ENCODE assay signal across 8 cellular contexts in genomic region chr17:63446981-63447687, GRCh38. TPM values are rescaled to one million over a fixed set of nuclear protein-coding genes. Genes with fewer than 3 reads are reported as not detected.
DNase-seq lines count a peak whose midpoint lies in the region; ATAC-seq and TF ChIP-seq lines count a peak whose summit lies in the region.

No MANE protein-coding gene starts in this region.

- H3K9me3 ChIP-seq in gastrocnemius medialis = no peaks in the 10 kb centered on the region

- peak overlapping the region; percentile 46 for H3K4me3 Mint-ChIP-seq in glutamatergic neuron (ENCODE audit: unreplicated experiment)

- no peak for TF ChIP-seq CTCF in glutamatergic neuron (IDR thresholded peaks at IDR 0.05; ENCODE audit: partially characterized antibody, unreplicated experiment)
- TF ChIP-seq CTCF in gastrocnemius medialis (IDR thresholded peaks at IDR 0.05 in 4 of 5, conservative IDR thresholded peaks at IDR 0.05 in 1 of 5) = no peak

- H3K27me3 ChIP-seq in gastrocnemius medialis = peaks cover 0 to 6% (median 2%) of the 10 kb centered on the region in 3 donors

- H3K36me3 Mint-ChIP-seq in glutamatergic neuron (ENCODE audit: unreplicated experiment) = no peaks in the 10 kb centered on the region

- no peak for TF ChIP-seq POLR2A in gastrocnemius medialis (IDR thresholded peaks at IDR 0.05)

- peak overlapping the region; percentile 62 to 77 (median 72) for H3K4me3 ChIP-seq in gastrocnemius medialis

- in situ Hi-C loops in gastrocnemius medialis (cut with MboI; ENCODE audit: low sequenced_read_pairs in 4 of 4) = loop anchor here in 2 of 4 donors (25.0 kb wide), 2 partner anchors 265 to 390 kb away; partner anchors contain the start of genes FTSJ3 (in 1 of the 2), LIMD2 (in 1 of the 2), PSMC5 (in 1 of the 2) and SMARCD2 (in 1 of the 2)

- H3K9me3 Mint-ChIP-seq in glutamatergic neuron (ENCODE audit: unreplicated experiment) = peaks cover 8% of the 10 kb centered on the region

- H3K27ac Mint-ChIP-seq in glutamatergic neuron (ENCODE audit: unreplicated experiment) = peak overlapping the region; percentile 80

- peaks cover 5% of the 10 kb centered on the region for H3K27me3 Mint-ChIP-seq in glutamatergic neuron (ENCODE audit: unreplicated experiment)

- H3K4me1 ChIP-seq in gastrocnemius medialis = peaks cover 19 to 25% of the 10 kb centered on the region in 2 donors

- peak; percentile 53 for DNase-seq in DMS153 treated with DMSO at 0.1 percent for 48 hours (lab: John Stamatoyannopoulos, UW; ENCODE audit: unreplicated experiment)
- peak; percentile 68 to 75 for DNase-seq in NOMO-1 (lab: John Stamatoyannopoulos, UW; ENCODE audit: unreplicated experiment in 2 of 2)
- DNase-seq in activated T-helper 9 cell treated with anti-CD3 and anti-CD28 coated beads, Interleukin-2, amount 50 U/mL, for 16 hours (ENCODE audit: low read depth) = peak; percentile 41
- DNase-seq in glutamatergic neuron = peak; percentile 59
- no peak for DNase-seq in gastrocnemius medialis
- no peak for DNase-seq in DMS 273 (lab: John Stamatoyannopoulos, UW; ENCODE audit: unreplicated experiment)

- H3K4me1 Mint-ChIP-seq in glutamatergic neuron (ENCODE audit: low read depth, unreplicated experiment) = peaks cover 24% of the 10 kb centered on the region

- intact Hi-C loops in gastrocnemius medialis (cut with DNase I; ENCODE audit: low total_unique reads) = no loop called here

- H3K27ac ChIP-seq in gastrocnemius medialis = peak overlapping the region; percentile 68 to 83 (median 78)

- ATAC-seq in HG02852 (IDR thresholded peaks at IDR 0.05; ENCODE audit: unreplicated experiment) (peak; percentile 30), gastrocnemius medialis (peak; percentile 12 to 25), HG03469 (IDR thresholded peaks at IDR 0.05; ENCODE audit: unreplicated experiment) (no peak)

- no peaks in the 10 kb centered on the region for H3K36me3 ChIP-seq in gastrocnemius medialis

RNA-seq across cellular contexts. Expression of gene CYB561, which starts 1.0 kb away (rescaled TPM):
- total RNA-seq in glutamatergic neuron (ENCODE audit: unreplicated experiment) = 17.2 TPM
- total RNA-seq in gastrocnemius medialis = 1 to 10 TPM; 2.2 to 6.5 (median 3.9) TPM

RNA-seq across cellular contexts. Expression of gene ACE, which starts 29.7 kb away (rescaled TPM):
- total RNA-seq in glutamatergic neuron (ENCODE audit: unreplicated experiment) = 3.7 TPM
- 1 to 10 TPM; 1.7 to 6.3 (median 4.8) TPM for total RNA-seq in gastrocnemius medialis

Comparison
In these comparisons a context has a peak if more than half of its experiments do, and no peak if none do; other contexts are left out.
1. DNase-seq: peak in DMS153 treated with DMSO at 0.1 percent for 48 hours (single experiment), NOMO-1 (2 of 2), activated T-helper 9 cell treated with anti-CD3 and anti-CD28 coated beads, Interleukin-2, amount 50 U/mL, for 16 hours (single experiment) and glutamatergic neuron (single experiment); none in gastrocnemius medialis (0 of 2) and DMS 273 (single experiment).